In genomic region chr2:55033076-55033742, GRCh38 we compare ENCODE assay signal across 10 cellular contexts. TPM values are rescaled to one million over a fixed set of nuclear protein-coding genes. Genes with fewer than 3 reads are reported as not detected.
DNase-seq lines count a peak whose midpoint lies in the region; ATAC-seq, FAIRE-seq and TF ChIP-seq lines count a peak whose summit lies in the region.
"Had no signal": no experiment of that assay in that cellular context is flagged by ENCODE, and none has a peak within 500 bp of the region (broad histone marks: within the 10 kb centered on the region; RNA-seq: fewer than 3 reads in every experiment).

No MANE protein-coding gene starts in this region.

- 50% methylated on average over 5 of the region's 5 CpGs for WGBS in K562 (ENCODE audit: insufficient coverage, low coverage, missing lambda C conversion rate)

- no peak overlapping the region for H2AFZ ChIP-seq in K562 (ENCODE audit: low read depth, low read length)

- FAIRE-seq in K562 (lab: Jason Lieb, UNC), result no peak
- FAIRE-seq: bronchial epithelial cell had no signal

- H3K27me3 ChIP-seq in K562 (ENCODE audit: control insufficient read depth in 2 of 2, insufficient read depth in 2 of 2, low read length in 2 of 2), result no peaks in the 10 kb centered on the region

- H3K4me2 ChIP-seq in K562 (ENCODE audit: insufficient read depth, low read length), result 0 out of 2 replicates have a peak overlapping the region, but pooled peaks have one; percentile 20

- CTCF ChIA-PET in K562 (lab: Yijun Ruan, JAX; ENCODE audit: low intra/inter-chr PET ratio), result interaction anchor here (0.6 kb wide), 1 partner anchor 1052 kb away, joined by 3 read pairs; no protein-coding TSS in a partner anchor

- no peak for TF ChIP-seq RAD21 in K562 (CRISPR knock-in tag; conservative IDR thresholded peaks at IDR 0.05 in 1 of 2, IDR thresholded peaks at IDR 0.05 in 1 of 2)

- peaks cover 19% of the 10 kb centered on the region; the same call in 2 of the 3 replicates for H3K36me3 ChIP-seq in K562 (ENCODE audit: control insufficient read depth, insufficient read depth, low read length)

- H3K27ac ChIP-seq in K562 (ENCODE audit: extremely low read depth, low read depth, low read length), result 0 out of 3 replicates have a peak overlapping the region, but pooled peaks have one; percentile 1

- peaks cover 77% of the 10 kb centered on the region for H4K20me1 ChIP-seq in K562 (replicated peaks; ENCODE audit: control insufficient read depth, insufficient read depth, low read length)

- DNase-seq in K562 (ENCODE audit: extremely low read depth in 1 of 4, low spot score in 3 of 4), result peak in 1 of 4 experiments; percentile 45
- no peak for DNase-seq in activated gamma-delta T cell (lab: John Stamatoyannopoulos, UW)
- no peak for DNase-seq in sciatic nerve (ENCODE audit: low spot score)
- DNase-seq in kidney tubule cell (ENCODE audit: low spot score), result no peak
- no peak for DNase-seq in cerebellar cortex (ENCODE audit: low spot score)
- DNase-seq: left cardiac atrium had no signal

- ATAC-seq in GM18502 (IDR thresholded peaks at IDR 0.05; ENCODE audit: poor library complexity, unreplicated experiment) (peak; percentile 95), GM21381 (IDR thresholded peaks at IDR 0.05; ENCODE audit: unreplicated experiment) (peak; percentile 93), HG03354 (IDR thresholded peaks at IDR 0.05; ENCODE audit: poor library complexity, severe bottlenecking, unreplicated experiment) (peak; percentile 98), K562 (peak; percentile 42), sciatic nerve (no peak)

- H3K4me3 ChIP-seq in K562, result no peak overlapping the region

- no peak for TF ChIP-seq EP300 in K562 (IDR thresholded peaks at IDR 0.05; ENCODE audit: low read length)

- peaks cover 100% of the 10 kb centered on the region for H3K79me2 ChIP-seq in K562 (ENCODE audit: control insufficient read depth, insufficient read depth, low read length)

- no peak overlapping the region; a peak in 1 of 4 replicates for H3K9ac ChIP-seq in K562 (ENCODE audit: insufficient read depth in 1 of 2, low read depth in 2 of 2, low read length in 2 of 2)

- in situ Hi-C loops in K562 (cut with MboI), result no loop called here

- no TSS peak for BruUV-seq in K562 (replicated peaks; lab: Mats Ljungman, UMichigan)

- no peak for TF ChIP-seq CTCF in K562 (IDR thresholded peaks at IDR 0.05 in 2 of 3, conservative IDR thresholded peaks at IDR 0.05 in 1 of 3; ENCODE audit: insufficient read depth in 2 of 3, low read depth in 1 of 3, low read length in 3 of 3)

- POLR2A ChIA-PET in K562 (lab: Yijun Ruan, JAX), result interaction anchor here (0.8 to 1.2 kb wide), 3 partner anchors 8 to 79 kb away, joined by 3 to 4 read pairs (median 3); no protein-coding TSS in a partner anchor

- no peaks in the 10 kb centered on the region for H3K9me3 ChIP-seq in K562 (replicated peaks; ENCODE audit: control insufficient read depth, insufficient read depth, low read depth, low read length)

- no peak; the same call in 1 of the 2 replicates for TF ChIP-seq POLR2A in K562 (conservative IDR thresholded peaks at IDR 0.05)

- peaks cover 2% of the 10 kb centered on the region for H3K9me1 ChIP-seq in K562 (ENCODE audit: control insufficient read depth, insufficient read depth, low read length)

- intact Hi-C loops in K562 (cut with micrococcal nuclease), result no loop called here
- intact Hi-C loops in sciatic nerve (cut with DNase I), result no loop called here

- H3K4me1 ChIP-seq in K562 (replicated peaks in 1 of 2; ENCODE audit: control insufficient read depth in 2 of 2, insufficient read depth in 2 of 2, low read length in 2 of 2), result peaks cover 7 to 39% of the 10 kb centered on the region in 2 experiments; a peak in 4 of 5 replicates

TF ChIP-seq in K562, 482 proteins besides CTCF, POLR2A, EP300 and RAD21:
- TF ChIP-seq GTF2F1 (IDR thresholded peaks at IDR 0.05; ENCODE audit: low read depth, low read length) (no peak), GATA2 (CRISPR knock-in tag; IDR thresholded peaks at IDR 0.05) (no peak), BACH1 (tag; IDR thresholded peaks at IDR 0.05) (no peak), POLR2B (IDR thresholded peaks at IDR 0.05; ENCODE audit: low read depth, partially characterized antibody) (peak; percentile 46), NR4A1 (CRISPR knock-in tag; IDR thresholded peaks at IDR 0.05) (no peak), NR4A1 (tag; IDR thresholded peaks at IDR 0.05) (no peak), RBBP5 (IDR thresholded peaks at IDR 0.05; ENCODE audit: borderline replicate concordance, insufficient read depth, low read length, poor library complexity, severe bottlenecking) (no peak), RBFOX2 (IDR thresholded peaks at IDR 0.05; ENCODE audit: low read depth, low read length) (peak; percentile 39; the same call in 1 of the 2 replicates), KDM2B (CRISPR knock-in tag; IDR thresholded peaks at IDR 0.05) (no peak), ELF4 (CRISPR knock-in tag; IDR thresholded peaks at IDR 0.05) (no peak), ARNT (IDR thresholded peaks at IDR 0.05) (no peak), ZNF584 (CRISPR knock-in tag; IDR thresholded peaks at IDR 0.05; ENCODE audit: low read depth) (no peak)
- TF ChIP-seq, protein P1, sequence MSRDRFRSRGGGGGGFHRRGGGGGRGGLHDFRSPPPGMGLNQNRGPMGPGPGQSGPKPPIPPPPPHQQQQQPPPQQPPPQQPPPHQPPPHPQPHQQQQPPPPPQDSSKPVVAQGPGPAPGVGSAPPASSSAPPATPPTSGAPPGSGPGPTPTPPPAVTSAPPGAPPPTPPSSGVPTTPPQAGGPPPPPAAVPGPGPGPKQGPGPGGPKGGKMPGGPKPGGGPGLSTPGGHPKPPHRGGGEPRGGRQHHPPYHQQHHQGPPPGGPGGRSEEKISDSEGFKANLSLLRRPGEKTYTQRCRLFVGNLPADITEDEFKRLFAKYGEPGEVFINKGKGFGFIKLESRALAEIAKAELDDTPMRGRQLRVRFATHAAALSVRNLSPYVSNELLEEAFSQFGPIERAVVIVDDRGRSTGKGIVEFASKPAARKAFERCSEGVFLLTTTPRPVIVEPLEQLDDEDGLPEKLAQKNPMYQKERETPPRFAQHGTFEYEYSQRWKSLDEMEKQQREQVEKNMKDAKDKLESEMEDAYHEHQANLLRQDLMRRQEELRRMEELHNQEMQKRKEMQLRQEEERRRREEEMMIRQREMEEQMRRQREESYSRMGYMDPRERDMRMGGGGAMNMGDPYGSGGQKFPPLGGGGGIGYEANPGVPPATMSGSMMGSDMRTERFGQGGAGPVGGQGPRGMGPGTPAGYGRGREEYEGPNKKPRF (IDR thresholded peaks at IDR 0.05; ENCODE audit: low read depth, low read length), result no peak
- TF ChIP-seq, protein P2, sequence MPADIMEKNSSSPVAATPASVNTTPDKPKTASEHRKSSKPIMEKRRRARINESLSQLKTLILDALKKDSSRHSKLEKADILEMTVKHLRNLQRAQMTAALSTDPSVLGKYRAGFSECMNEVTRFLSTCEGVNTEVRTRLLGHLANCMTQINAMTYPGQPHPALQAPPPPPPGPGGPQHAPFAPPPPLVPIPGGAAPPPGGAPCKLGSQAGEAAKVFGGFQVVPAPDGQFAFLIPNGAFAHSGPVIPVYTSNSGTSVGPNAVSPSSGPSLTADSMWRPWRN (IDR thresholded peaks at IDR 0.05; ENCODE audit: low read depth), result no peak
- TF ChIP-seq, protein P3, sequence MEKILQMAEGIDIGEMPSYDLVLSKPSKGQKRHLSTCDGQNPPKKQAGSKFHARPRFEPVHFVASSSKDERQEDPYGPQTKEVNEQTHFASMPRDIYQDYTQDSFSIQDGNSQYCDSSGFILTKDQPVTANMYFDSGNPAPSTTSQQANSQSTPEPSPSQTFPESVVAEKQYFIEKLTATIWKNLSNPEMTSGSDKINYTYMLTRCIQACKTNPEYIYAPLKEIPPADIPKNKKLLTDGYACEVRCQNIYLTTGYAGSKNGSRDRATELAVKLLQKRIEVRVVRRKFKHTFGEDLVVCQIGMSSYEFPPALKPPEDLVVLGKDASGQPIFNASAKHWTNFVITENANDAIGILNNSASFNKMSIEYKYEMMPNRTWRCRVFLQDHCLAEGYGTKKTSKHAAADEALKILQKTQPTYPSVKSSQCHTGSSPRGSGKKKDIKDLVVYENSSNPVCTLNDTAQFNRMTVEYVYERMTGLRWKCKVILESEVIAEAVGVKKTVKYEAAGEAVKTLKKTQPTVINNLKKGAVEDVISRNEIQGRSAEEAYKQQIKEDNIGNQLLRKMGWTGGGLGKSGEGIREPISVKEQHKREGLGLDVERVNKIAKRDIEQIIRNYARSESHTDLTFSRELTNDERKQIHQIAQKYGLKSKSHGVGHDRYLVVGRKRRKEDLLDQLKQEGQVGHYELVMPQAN (IDR thresholded peaks at IDR 0.05; ENCODE audit: borderline replicate concordance), result no peak
- TF ChIP-seq, protein P4, sequence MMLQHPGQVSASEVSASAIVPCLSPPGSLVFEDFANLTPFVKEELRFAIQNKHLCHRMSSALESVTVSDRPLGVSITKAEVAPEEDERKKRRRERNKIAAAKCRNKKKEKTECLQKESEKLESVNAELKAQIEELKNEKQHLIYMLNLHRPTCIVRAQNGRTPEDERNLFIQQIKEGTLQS (IDR thresholded peaks at IDR 0.05), result 0 out of 2 replicates have a peak, but pooled peaks have one; percentile 23
- TF ChIP-seq, protein P4 (CRISPR knock-in tag; conservative IDR thresholded peaks at IDR 0.05), result no peak
TF ChIP-seq in K562: peak in this region for 3.

RNA-seq across cellular contexts. Expression of gene RTN4, which starts 17.0 kb away (rescaled TPM):
- 172 and 408 TPM in 2 replicates for total RNA-seq in K562 (2011; cell fraction: chromatin; rRNA removed; ENCODE audit: low replicate concordance)
- 188 and 224 TPM in 2 replicates for total RNA-seq in K562 (2011; cell fraction: nucleolus; rRNA removed)
- 397 and 411 TPM in 2 replicates for total RNA-seq in K562 (2011; cell fraction: nucleoplasm; rRNA removed)
- total RNA-seq in K562 (2014; rRNA removed) (96.7 and 123 TPM in 2 replicates), K562 (2014; rRNA removed; fragmentation: Illumina TruSeq; extraction: Trizol) (116 and 139 TPM in 2 replicates), K562 (2015; rRNA removed; fragmentation: Illumina TruSeq; extraction: Trizol) (67.3 and 73.0 TPM in 2 replicates), K562 (2021) (228 and 238 TPM in 2 replicates), sciatic nerve (254 TPM)
- polyA plus RNA-seq in K562 (2011; rRNA removed) (144 and 147 TPM in 2 replicates), K562 (2014; fragmentation: Illumina TruSeq; extraction: Trizol) (217 and 248 TPM in 2 replicates), K562 (2014; fragmentation: Nextera tagmentation; extraction: Ambion mirVana) (10 to 100 TPM; 75.8 to 90.3 TPM), K562 (2014; rRNA removed) (141 and 151 TPM in 2 replicates)
- 58.0 and 129 TPM in 2 replicates for polyA plus RNA-seq in K562 (2011; cell fraction: cytosol; rRNA removed)
- 49.3 and 111 TPM in 2 replicates for polyA plus RNA-seq in K562 (2011; cell fraction: nucleus; rRNA removed)
- polyA plus RNA-seq in K562 (2012), result 173 and 413 TPM in 2 replicates
- polyA minus RNA-seq in K562 (2011; rRNA and poly(A)+ RNA removed), result 151 and 172 TPM in 2 replicates
- 70.4 and 76.7 TPM in 2 replicates for polyA minus RNA-seq in K562 (2011; cell fraction: cytosol; rRNA and poly(A)+ RNA removed)
- 45.9 and 84.7 TPM in 2 replicates for polyA minus RNA-seq in K562 (2011; cell fraction: nucleus; rRNA and poly(A)+ RNA removed)
